In the genomic region with DNA sequence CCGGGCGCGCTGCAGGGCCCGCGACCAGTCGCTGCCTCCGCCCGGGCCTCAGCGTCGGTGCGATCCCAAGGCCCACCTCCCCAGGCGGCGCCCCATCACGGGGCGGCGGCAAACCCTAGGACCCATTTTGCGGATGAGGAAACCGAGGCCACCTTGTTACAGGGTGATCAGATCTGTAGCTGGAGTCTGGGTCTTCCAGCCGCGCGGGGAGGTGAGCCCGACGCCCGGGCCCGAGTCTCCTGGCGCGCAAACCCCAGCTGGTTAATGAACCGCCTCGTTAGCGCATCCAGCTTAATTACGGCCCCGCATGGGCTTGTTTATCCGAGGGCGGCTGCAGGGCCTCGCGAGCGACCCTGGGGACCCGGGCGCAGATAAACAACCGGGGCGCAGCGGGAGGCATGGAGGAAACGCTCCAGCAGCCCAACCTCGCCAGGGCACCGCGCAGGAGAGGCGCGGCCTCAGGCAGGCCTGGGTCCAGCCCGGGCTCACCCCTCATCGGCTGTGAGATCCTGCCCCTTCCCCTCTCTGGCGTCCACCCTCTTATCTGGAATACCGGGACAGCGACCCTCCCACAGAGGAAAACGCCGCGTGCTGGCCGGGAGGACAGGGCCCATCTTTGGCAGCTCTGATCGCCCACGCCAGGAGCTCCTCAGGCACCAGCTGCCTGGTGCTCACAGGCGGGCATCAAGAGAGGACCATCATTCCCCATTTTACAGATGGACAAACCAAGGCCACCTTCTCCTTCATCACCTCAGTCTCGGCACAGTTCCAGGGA, we compare ENCODE assay signal across 11 cellular contexts. TPM values are rescaled to one million over a fixed set of nuclear protein-coding genes. Genes with fewer than 3 reads are reported as not detected.
A peak's percentile ranks its signal among the peaks of the same experiment; 100 is the strongest.
DNase-seq lines count a peak whose midpoint lies in the region; ATAC-seq, FAIRE-seq and TF ChIP-seq lines count a peak whose summit lies in the region.
"Had no signal": no experiment of that assay in that cellular context is flagged by ENCODE, and none has a peak within 500 bp of the region (broad histone marks: within the 10 kb centered on the region; RNA-seq: fewer than 3 reads in every experiment).

No MANE protein-coding gene starts in this region.

- H3K36me3 ChIP-seq in HepG2 (replicated peaks in 1 of 2; ENCODE audit: control insufficient read depth in 1 of 2, insufficient read depth in 2 of 2, low read length in 2 of 2) (peaks cover 8 to 20% of the 10 kb centered on the region in 2 experiments; a peak in 4 of 5 replicates), right lobe of liver (peaks cover 0 to 13% (median 5%) of the 10 kb centered on the region in 4 donors), pancreas (peaks cover 0 to 20% (median 12%) of the 10 kb centered on the region in 3 donors), body of pancreas (replicated peaks in 1 of 2; ENCODE audit: insufficient read depth in 1 of 2, low read depth in 2 of 2) (peaks cover 8 to 9% of the 10 kb centered on the region in 2 donors)

- WGBS in HepG2 (ENCODE audit: low lambda C conversion rate), result 98% methylated on average over 45 of the region's 61 CpGs
- WGBS in right lobe of liver (ENCODE audit: insufficient coverage, low coverage, low lambda C conversion rate, missing lambda C conversion rate), result 45% methylated on average over 8 of the region's 61 CpGs
- WGBS in pancreas, 2 donors, result 57 to 61% methylated on average over 43 to 61 of the region's 61 CpGs
- 45 to 84% methylated on average over 10 to 61 of the region's 61 CpGs for WGBS in body of pancreas, 2 donors

- FAIRE-seq in HepG2 (lab: Jason Lieb, UNC) (no peak), pancreas (lab: Jason Lieb, UNC) (no peak)

- TF ChIP-seq EP300 in HepG2 (IDR thresholded peaks at IDR 0.05; ENCODE audit: low read depth in 2 of 2, low read length in 2 of 2) (no peak), HepG2 (CRISPR knock-in tag; IDR thresholded peaks at IDR 0.05; ENCODE audit: borderline replicate concordance) (no peak)

- H3K4me3 Mint-ChIP-seq in naive thymus-derived CD8-positive, alpha-beta T cell, result peak overlapping the region in 8 of 10 donors; percentile 19 to 66 (median 55)

- CTCF ChIA-PET in HepG2 (lab: Yijun Ruan, JAX; ENCODE audit: low intra/inter-chr PET ratio, low total read pairs), result no interaction called here

- no peaks in the 10 kb centered on the region for H3K79me2 ChIP-seq in HepG2 (ENCODE audit: insufficient read depth, low read length)

- no peaks in the 10 kb centered on the region for H3K9me3 Mint-ChIP-seq in naive thymus-derived CD8-positive, alpha-beta T cell

- POLR2A ChIA-PET in HepG2 (lab: Yijun Ruan, JAX), result no interaction called here
- POLR2A ChIA-PET in naive thymus-derived CD8-positive, alpha-beta T cell (lab: Charles Lee), result interaction anchor here (1.7 to 2.0 kb wide), 3 partner anchors 15 to 151 kb away, joined by 5 to 8 read pairs (median 7); a partner anchor contains a TSS

- H3K27me3 ChIP-seq in HepG2 (ENCODE audit: control insufficient read depth in 1 of 2, insufficient read depth in 2 of 2, low read length in 2 of 2) (no peaks in the 10 kb centered on the region), right lobe of liver (no peaks in the 10 kb centered on the region), pancreas (no peaks in the 10 kb centered on the region), body of pancreas (no peaks in the 10 kb centered on the region)

- TF ChIP-seq POLR2A in HepG2 (IDR thresholded peaks at IDR 0.05; ENCODE audit: insufficient read depth in 1 of 2, low read depth in 2 of 2, low read length in 2 of 2) (no peak), right lobe of liver (IDR thresholded peaks at IDR 0.05) (no peak), body of pancreas (IDR thresholded peaks at IDR 0.05) (no peak)

- no peaks in the 10 kb centered on the region for H4K20me1 ChIP-seq in HepG2 (ENCODE audit: insufficient read depth, low read length)

- H3K27me3 Mint-ChIP-seq in naive thymus-derived CD8-positive, alpha-beta T cell, result peaks cover 0 to 5% (median 0%) of the 10 kb centered on the region in 5 donors

- no peak overlapping the region for H2AFZ ChIP-seq in HepG2 (ENCODE audit: low read length)

- in situ Hi-C loops in HepG2 (cut with HindIII; ENCODE audit: extremely low pct_ligation_motif_present, low pct_unique_long_range_greater_than_20kb), result no loop called here

- TF ChIP-seq CTCF in HepG2 (CRISPR knock-in tag; IDR thresholded peaks at IDR 0.05), result no peak
- TF ChIP-seq CTCF in right lobe of liver (IDR thresholded peaks at IDR 0.05), result no peak
- TF ChIP-seq CTCF in coronary artery (IDR thresholded peaks at IDR 0.05), result no peak
- no peak for TF ChIP-seq CTCF in pancreas (IDR thresholded peaks at IDR 0.05)
- TF ChIP-seq CTCF in body of pancreas (IDR thresholded peaks at IDR 0.05), result peak in 1 of 7 experiments; percentile 5

- no peak for ATAC-seq in HepG2
- ATAC-seq in right lobe of liver, result no peak
- peak in 1 of 2 donors; percentile 1 for ATAC-seq in naive thymus-derived CD8-positive, alpha-beta T cell
- ATAC-seq in pancreas, result no peak
- no peak for ATAC-seq in body of pancreas
- no peak for ATAC-seq in GM21737 (IDR thresholded peaks at IDR 0.05; ENCODE audit: unreplicated experiment)

- H3K4me1 ChIP-seq in HepG2 (ENCODE audit: insufficient read depth, low read length), result no peaks in the 10 kb centered on the region
- peaks cover 0 to 12% (median 0%) of the 10 kb centered on the region in 4 donors for H3K4me1 ChIP-seq in right lobe of liver
- H3K4me1 ChIP-seq in pancreas, result peaks cover 0 to 5% (median 2%) of the 10 kb centered on the region in 3 donors
- peaks cover 48% of the 10 kb centered on the region for H3K4me1 ChIP-seq in body of pancreas

- peaks cover 8 to 26% (median 18%) of the 10 kb centered on the region in 4 donors for H3K4me1 Mint-ChIP-seq in naive thymus-derived CD8-positive, alpha-beta T cell

- no peak overlapping the region for H3K9ac ChIP-seq in HepG2 (ENCODE audit: insufficient read depth, low read depth, low read length)

- peaks cover 0 to 25% (median 9%) of the 10 kb centered on the region in 3 donors for H3K36me3 Mint-ChIP-seq in naive thymus-derived CD8-positive, alpha-beta T cell

- DNase-seq in HepG2 (ENCODE audit: low spot score) (no peak), right lobe of liver (no peak), coronary artery (ENCODE audit: low spot score) (no peak), pancreas (no peak), body of pancreas (no peak)
- no peak for DNase-seq in naive thymus-derived CD8-positive, alpha-beta T cell
- no peak for DNase-seq in activated naive CD4-positive, alpha-beta T cell (lab: John Stamatoyannopoulos, UW)
- DNase-seq: COR-L47, NCI-H1436, SHP77 treated with DMSO at 0.1 percent for 48 hours had no signal

- H3K4me3 ChIP-seq in HepG2 (replicated peaks in 1 of 3; ENCODE audit: insufficient read depth in 1 of 3, low read depth in 2 of 3, low read length in 3 of 3) (no peak overlapping the region), right lobe of liver (peak overlapping the region in 1 of 3 donors; percentile 32), coronary artery (peak overlapping the region; percentile 64), pancreas (peak overlapping the region in 1 of 4 donors; percentile 27), body of pancreas (no peak overlapping the region)

- H3K27ac ChIP-seq in HepG2 (ENCODE audit: extremely low read length, insufficient read depth, low read length) (no peak overlapping the region), right lobe of liver (no peak overlapping the region), coronary artery (no peak overlapping the region), pancreas (no peak overlapping the region), body of pancreas (no peak overlapping the region)

- no TSS peak for BruUV-seq in HepG2 (replicated peaks; lab: Mats Ljungman, UMichigan)

- TF ChIP-seq RAD21 in HepG2 (CRISPR knock-in tag; IDR thresholded peaks at IDR 0.05), result no peak

- H3K9me3 ChIP-seq in HepG2 (ENCODE audit: low read length) (no peaks in the 10 kb centered on the region), right lobe of liver (no peaks in the 10 kb centered on the region), pancreas (no peaks in the 10 kb centered on the region), body of pancreas (no peaks in the 10 kb centered on the region)

- no peak overlapping the region for H3K4me2 ChIP-seq in HepG2 (ENCODE audit: low read depth, low read length)

- intact Hi-C loops in HepG2 (cut with micrococcal nuclease; ENCODE audit: unreplicated experiment), result no loop called here
- intact Hi-C loops in right lobe of liver (cut with DNase I), result loop anchor here in 1 of 2 donors (2.0 kb wide), 1 partner anchor 150 kb away; no protein-coding TSS in a partner anchor
- intact Hi-C loops in pancreas (cut with DNase I), result loop anchor here in 2 of 3 donors (5.0 to 10.0 kb wide), 2 partner anchors 64 to 151 kb away; no protein-coding TSS in a partner anchor
- intact Hi-C loops in body of pancreas (cut with DNase I), result loop anchor here (2.0 kb wide), 1 partner anchor 152 kb away; no protein-coding TSS in a partner anchor

- peak overlapping the region in 1 of 10 donors; percentile 58 for H3K27ac Mint-ChIP-seq in naive thymus-derived CD8-positive, alpha-beta T cell

RNA-seq across cellular contexts. Expression of a gene that starts 14.7 kb away (rescaled TPM):
- total RNA-seq in HepG2 (2016; rRNA removed; fragmentation: Illumina TruSeq; extraction: Trizol) (58.8 and 78.7 TPM in 2 replicates), right lobe of liver (10 to 100 TPM; 23.2 to 35.3 (median 24.7) TPM), pancreas (10 to 100 TPM; 15.2 to 32.0 (median 24.4) TPM), body of pancreas (10 to 100 TPM; 20.8 to 36.3 TPM)
- 20.2 and 22.1 TPM in 2 replicates for total RNA-seq in HepG2 (2016; cell fraction: cytosol; rRNA removed; fragmentation: Illumina TruSeq; extraction: Trizol; ENCODE audit: low read depth)
- 63.7 and 75.6 TPM in 2 replicates for total RNA-seq in HepG2 (2016; cell fraction: insoluble cytoplasmic fraction; rRNA removed; fragmentation: Illumina TruSeq; extraction: Trizol)
- 29.1 and 30.2 TPM in 2 replicates for total RNA-seq in HepG2 (2016; cell fraction: membrane; rRNA removed; fragmentation: Illumina TruSeq; extraction: Trizol)
- 37.3 and 37.7 TPM in 2 replicates for total RNA-seq in HepG2 (2016; cell fraction: nucleus; rRNA removed; fragmentation: Illumina TruSeq; extraction: Trizol)
- polyA plus RNA-seq in HepG2 (2011; rRNA removed) (130 TPM in 2 replicates), pancreas (10 to 100 TPM; 42.4 to 57.8 TPM)
- 108 and 143 TPM in 2 replicates for polyA plus RNA-seq in HepG2 (2011; cell fraction: cytosol; rRNA removed)
- polyA plus RNA-seq in HepG2 (2011; cell fraction: nucleus; rRNA removed), result 193 and 235 TPM in 2 replicates
- polyA plus RNA-seq in HepG2 (2012), result 62.7 and 68.2 TPM in 2 replicates
- 38.9 TPM in 2 replicates for polyA plus RNA-seq in HepG2 (2016; cell fraction: cytosol; fragmentation: Illumina TruSeq; extraction: Trizol; ENCODE audit: low read depth)
- polyA plus RNA-seq in HepG2 (2016; cell fraction: insoluble cytoplasmic fraction; fragmentation: Illumina TruSeq; extraction: Trizol; ENCODE audit: low read depth), result 103 and 127 TPM in 2 replicates
- 42.5 and 43.1 TPM in 2 replicates for polyA plus RNA-seq in HepG2 (2016; cell fraction: membrane; fragmentation: Illumina TruSeq; extraction: Trizol; ENCODE audit: low read depth)
- 108 and 115 TPM in 2 replicates for polyA plus RNA-seq in HepG2 (2016; cell fraction: nucleus; fragmentation: Illumina TruSeq; extraction: Trizol; ENCODE audit: insufficient read depth, low read depth)
- polyA minus RNA-seq in HepG2 (2011; rRNA and poly(A)+ RNA removed; ENCODE audit: low replicate concordance), result 120 and 135 TPM in 2 replicates
- polyA minus RNA-seq in HepG2 (2011; cell fraction: cytosol; rRNA and poly(A)+ RNA removed), result 51.3 and 59.5 TPM in 2 replicates
- polyA minus RNA-seq in HepG2 (2011; cell fraction: nucleus; rRNA and poly(A)+ RNA removed), result 31.7 and 32.2 TPM in 2 replicates
- 10 to 100 TPM; 69.6 to 75.8 TPM for total RNA-seq in naive thymus-derived CD8-positive, alpha-beta T cell
- polyA plus RNA-seq in naive thymus-derived CD8-positive, alpha-beta T cell, result 100 to 1,000 TPM; 109 to 121 (median 115) TPM

RNA-seq across cellular contexts. Expression of a gene that starts 26.5 kb away (rescaled TPM):
- total RNA-seq in HepG2 (2016; rRNA removed; fragmentation: Illumina TruSeq; extraction: Trizol), result 393 and 406 TPM in 2 replicates
- 208 and 256 TPM in 2 replicates for total RNA-seq in HepG2 (2016; cell fraction: cytosol; rRNA removed; fragmentation: Illumina TruSeq; extraction: Trizol; ENCODE audit: low read depth)
- total RNA-seq in HepG2 (2016; cell fraction: insoluble cytoplasmic fraction; rRNA removed; fragmentation: Illumina TruSeq; extraction: Trizol), result 417 and 435 TPM in 2 replicates
- total RNA-seq in HepG2 (2016; cell fraction: membrane; rRNA removed; fragmentation: Illumina TruSeq; extraction: Trizol), result 247 and 301 TPM in 2 replicates
- total RNA-seq in HepG2 (2016; cell fraction: nucleus; rRNA removed; fragmentation: Illumina TruSeq; extraction: Trizol), result 164 and 188 TPM in 2 replicates
- polyA plus RNA-seq in HepG2 (2011; rRNA removed), result 202 and 217 TPM in 2 replicates
- 241 and 483 TPM in 2 replicates for polyA plus RNA-seq in HepG2 (2011; cell fraction: cytosol; rRNA removed)
- 200 and 266 TPM in 2 replicates for polyA plus RNA-seq in HepG2 (2011; cell fraction: nucleus; rRNA removed)
- polyA plus RNA-seq in HepG2 (2012), result 160 and 192 TPM in 2 replicates
- polyA plus RNA-seq in HepG2 (2016; cell fraction: cytosol; fragmentation: Illumina TruSeq; extraction: Trizol; ENCODE audit: low read depth), result 231 and 257 TPM in 2 replicates
- 441 and 468 TPM in 2 replicates for polyA plus RNA-seq in HepG2 (2016; cell fraction: insoluble cytoplasmic fraction; fragmentation: Illumina TruSeq; extraction: Trizol; ENCODE audit: low read depth)
- polyA plus RNA-seq in HepG2 (2016; cell fraction: membrane; fragmentation: Illumina TruSeq; extraction: Trizol; ENCODE audit: low read depth), result 285 and 298 TPM in 2 replicates
- 310 TPM in 2 replicates for polyA plus RNA-seq in HepG2 (2016; cell fraction: nucleus; fragmentation: Illumina TruSeq; extraction: Trizol; ENCODE audit: insufficient read depth, low read depth)
- 341 and 520 TPM in 2 replicates for polyA minus RNA-seq in HepG2 (2011; rRNA and poly(A)+ RNA removed; ENCODE audit: low replicate concordance)
- 121 and 141 TPM in 2 replicates for polyA minus RNA-seq in HepG2 (2011; cell fraction: cytosol; rRNA and poly(A)+ RNA removed)
- 24.2 and 29.4 TPM in 2 replicates for polyA minus RNA-seq in HepG2 (2011; cell fraction: nucleus; rRNA and poly(A)+ RNA removed)
- total RNA-seq in right lobe of liver, result 100 to 1,000 TPM; 144 to 385 (median 177) TPM
- 10 to 100 TPM; 94.9 to 95.2 TPM for total RNA-seq in naive thymus-derived CD8-positive, alpha-beta T cell
- polyA plus RNA-seq in naive thymus-derived CD8-positive, alpha-beta T cell, result 100 to 1,000 TPM; 319 to 428 (median 392) TPM
- total RNA-seq in pancreas, result 100 to 1,000 TPM in 4 of 6 donors, 10 to 100 TPM in 2; 79.8 to 135 (median 118) TPM
- polyA plus RNA-seq in pancreas, result 100 to 1,000 TPM; 351 to 441 TPM
- total RNA-seq in body of pancreas, result 100 to 1,000 TPM in 1 of 2 donors, 10 to 100 TPM in 1; 51.9 to 184 TPM

RNA-seq across cellular contexts. Expression of a gene that starts 34.8 kb away (rescaled TPM):
- total RNA-seq in HepG2 (2016; rRNA removed; fragmentation: Illumina TruSeq; extraction: Trizol), result 0.02 TPM in 1 of 2 replicates, not detected in the other
- total RNA-seq in HepG2 (2016; cell fraction: cytosol; rRNA removed; fragmentation: Illumina TruSeq; extraction: Trizol; ENCODE audit: low read depth), result not detected in 2 replicates
- total RNA-seq in HepG2 (2016; cell fraction: insoluble cytoplasmic fraction; rRNA removed; fragmentation: Illumina TruSeq; extraction: Trizol), result not detected in 2 replicates
- total RNA-seq in HepG2 (2016; cell fraction: membrane; rRNA removed; fragmentation: Illumina TruSeq; extraction: Trizol), result not detected in 2 replicates
- total RNA-seq in HepG2 (2016; cell fraction: nucleus; rRNA removed; fragmentation: Illumina TruSeq; extraction: Trizol), result 0.09 TPM in 1 of 2 replicates, not detected in the other
- polyA plus RNA-seq in HepG2 (2011; rRNA removed), result 0.08 TPM in 2 replicates
- polyA plus RNA-seq in HepG2 (2011; cell fraction: cytosol; rRNA removed), result 0.03 TPM in 2 replicates
- 0.06 and 0.10 TPM in 2 replicates for polyA plus RNA-seq in HepG2 (2011; cell fraction: nucleus; rRNA removed)
- 0.28 and 0.32 TPM in 2 replicates for polyA plus RNA-seq in HepG2 (2012)
- polyA plus RNA-seq in HepG2 (2016; cell fraction: cytosol; fragmentation: Illumina TruSeq; extraction: Trizol; ENCODE audit: low read depth), result not detected in 2 replicates
- 0.10 TPM in 1 of 2 replicates, not detected in the other for polyA plus RNA-seq in HepG2 (2016; cell fraction: insoluble cytoplasmic fraction; fragmentation: Illumina TruSeq; extraction: Trizol; ENCODE audit: low read depth)
- not detected in 2 replicates for polyA plus RNA-seq in HepG2 (2016; cell fraction: membrane; fragmentation: Illumina TruSeq; extraction: Trizol; ENCODE audit: low read depth)
- not detected in 2 replicates for polyA plus RNA-seq in HepG2 (2016; cell fraction: nucleus; fragmentation: Illumina TruSeq; extraction: Trizol; ENCODE audit: insufficient read depth, low read depth)
- 0.07 and 0.22 TPM in 2 replicates for polyA minus RNA-seq in HepG2 (2011; rRNA and poly(A)+ RNA removed; ENCODE audit: low replicate concordance)
- polyA minus RNA-seq in HepG2 (2011; cell fraction: cytosol; rRNA and poly(A)+ RNA removed), result 0.18 and 0.20 TPM in 2 replicates
- polyA minus RNA-seq in HepG2 (2011; cell fraction: nucleus; rRNA and poly(A)+ RNA removed), result 0.39 TPM in 1 of 2 replicates, not detected in the other
- under 1 TPM in 1 of 6 experiments, not detected in 5; 0.12 TPM for total RNA-seq in right lobe of liver
- not detected for total RNA-seq in naive thymus-derived CD8-positive, alpha-beta T cell
- polyA plus RNA-seq in naive thymus-derived CD8-positive, alpha-beta T cell, result not detected
- under 1 TPM; 0.04 to 0.31 (median 0.15) TPM for total RNA-seq in pancreas
- polyA plus RNA-seq in pancreas, result under 1 TPM; 0.27 to 0.87 TPM
- under 1 TPM in 1 of 2 donors, not detected in 1; 0.26 TPM for total RNA-seq in body of pancreas
